30 cellular contexts compared by ENCODE assay signal in the genomic region with DNA sequence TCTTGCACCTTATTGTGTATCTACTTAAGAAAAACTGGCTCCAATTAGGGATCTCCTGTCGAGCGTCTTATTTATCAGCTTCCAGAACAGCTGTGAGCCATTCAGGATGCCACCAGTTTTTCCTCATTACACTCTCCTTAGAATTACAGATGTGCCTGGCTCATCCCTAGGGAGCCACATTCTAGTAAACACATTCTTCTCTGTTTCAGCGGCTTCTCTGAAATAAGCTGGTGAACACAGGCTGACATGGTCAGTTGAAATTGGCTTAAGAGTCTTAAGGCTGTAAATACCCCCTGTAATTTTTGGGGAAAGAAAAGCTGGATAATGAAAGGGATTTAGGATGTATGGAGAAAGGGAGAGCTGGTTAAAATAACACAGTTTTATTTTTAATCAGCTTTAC.
A peak's percentile ranks its signal among the peaks of the same experiment; 100 is the strongest.
DNase-seq lines count a peak whose midpoint lies in the region; ATAC-seq and TF ChIP-seq lines count a peak whose summit lies in the region.
"Had no signal": no experiment of that assay in that cellular context is flagged by ENCODE, and none has a peak within 500 bp of the region (broad histone marks: within the 10 kb centered on the region; RNA-seq: fewer than 3 reads in every experiment).

No MANE protein-coding gene starts in this region.

- no peak overlapping the region for H3K9ac ChIP-seq in fibroblast of lung (ENCODE audit: insufficient read depth, low read length)
- H3K9ac ChIP-seq in neural progenitor cell, result no peak overlapping the region

- H3K9me3 ChIP-seq in A673 (ENCODE audit: low read depth, low read length, poor library complexity, severe bottlenecking), result no peaks in the 10 kb centered on the region
- H3K9me3 ChIP-seq in MG63, result no peaks in the 10 kb centered on the region; the same call in 1 of the 2 replicates
- H3K9me3 ChIP-seq in fibroblast of lung (ENCODE audit: control insufficient read depth, insufficient read depth, low read depth, low read length), result no peaks in the 10 kb centered on the region
- H3K9me3 ChIP-seq in neural progenitor cell (ENCODE audit: low read depth), result no peaks in the 10 kb centered on the region
- H3K9me3 ChIP-seq: BE2C, vagina had no signal

- H3K4me3 ChIP-seq in A673 (ENCODE audit: low read depth, low read length, poor library complexity, severe bottlenecking) (no peak overlapping the region), MG63 (peak overlapping the region; percentile 2; the same call in 1 of the 2 replicates), fibroblast of lung (replicated peaks in 1 of 4; ENCODE audit: control extremely low read depth in 1 of 4, insufficient read depth in 1 of 4, low read depth in 3 of 4, low read length in 4 of 4) (no peak overlapping the region), neural progenitor cell (peak overlapping the region; percentile 22)
- H3K4me3 ChIP-seq: lung, vagina had no signal

- no peak for ATAC-seq in HG02759 (IDR thresholded peaks at IDR 0.05; ENCODE audit: unreplicated experiment)
- ATAC-seq: activated CD4-positive, alpha-beta T cell treated with anti-CD3 and anti-CD28 coated beads for 36 hours; activated CD8-positive, alpha-beta T cell treated with anti-CD3 and anti-CD28 coated beads, Interleukin-2, amount 10 ng/mL, durations not matched to agents 7 days and 5 days; activated naive CD8-positive, alpha-beta T cell treated with anti-CD3 and anti-CD28 coated beads, Interleukin-2, amount 50 U/mL, for 24 hours; HepG2; PC-3; Right ventricle myocardium inferior; stimulated activated naive CD8-positive, alpha-beta T cell treated with anti-CD3 and anti-CD28 coated beads, Interleukin-15, Interleukin-2, amounts not matched to agents 100 U/mL and 50 U/mL, for 24 hours had no signal

- H3K79me2 ChIP-seq in fibroblast of lung (ENCODE audit: control insufficient read depth, insufficient read depth, low read length) (no peaks in the 10 kb centered on the region), neural progenitor cell (ENCODE audit: low read depth) (no peaks in the 10 kb centered on the region)

- H3K27me3 ChIP-seq in A673 (replicated peaks; ENCODE audit: insufficient read depth, low read depth, low read length, poor library complexity), result peaks cover 5% of the 10 kb centered on the region
- H3K27me3 ChIP-seq in MG63, result no peaks in the 10 kb centered on the region
- H3K27me3 ChIP-seq in fibroblast of lung (ENCODE audit: control insufficient read depth, insufficient read depth, low read length), result no peaks in the 10 kb centered on the region
- no peaks in the 10 kb centered on the region for H3K27me3 ChIP-seq in neural progenitor cell
- H3K27me3 ChIP-seq: BE2C, vagina had no signal

- H3K27ac ChIP-seq in A673 (ENCODE audit: low read depth, low read length, poor library complexity, severe bottlenecking), result no peak overlapping the region
- no peak overlapping the region for H3K27ac ChIP-seq in fibroblast of lung (ENCODE audit: insufficient read depth, low read length)
- peak overlapping the region; percentile 96 for H3K27ac ChIP-seq in neural progenitor cell
- no peak overlapping the region for H3K27ac ChIP-seq in substantia nigra (ENCODE audit: low read depth, low read length, poor library complexity, severe bottlenecking)
- H3K27ac ChIP-seq: HL-60, vagina had no signal

- H4K20me1 ChIP-seq in fibroblast of lung (ENCODE audit: control insufficient read depth, extremely low read depth, insufficient read depth, low read length), result no peaks in the 10 kb centered on the region
- H4K20me1 ChIP-seq in neural progenitor cell (ENCODE audit: low read depth), result no peaks in the 10 kb centered on the region

- CTCF ChIA-PET in A673 (lab: Charles Lee), result no interaction called here

- H2AFZ ChIP-seq in fibroblast of lung (ENCODE audit: low read length), result no peak overlapping the region
- H2AFZ ChIP-seq in neural progenitor cell (replicated peaks), result no peak overlapping the region

- H3K4me1 Mint-ChIP-seq in neural progenitor cell, result peaks cover 65% of the 10 kb centered on the region
- H3K4me1 Mint-ChIP-seq: activated CD4-positive, alpha-beta T cell treated with anti-CD3 and anti-CD28 coated beads for 36 hours; activated naive CD8-positive, alpha-beta T cell treated with anti-CD3 and anti-CD28 coated beads, Interleukin-2, amount 50 U/mL, for 24 hours; central memory CD8-positive, alpha-beta T cell had no signal

- H3K9me3 Mint-ChIP-seq in neural progenitor cell, result no peaks in the 10 kb centered on the region

- H3F3A ChIP-seq in neural progenitor cell (ENCODE audit: low read depth), result peaks cover 32% of the 10 kb centered on the region

- peak overlapping the region; percentile 26 for H3K4me3 Mint-ChIP-seq in neural progenitor cell
- H3K4me3 Mint-ChIP-seq: activated CD4-positive, alpha-beta T cell treated with anti-CD3 and anti-CD28 coated beads for 36 hours; activated CD8-positive, alpha-beta T cell treated with anti-CD3 and anti-CD28 coated beads, Interleukin-2, amount 10 ng/mL, durations not matched to agents 7 days and 5 days; activated naive CD8-positive, alpha-beta T cell treated with anti-CD3 and anti-CD28 coated beads, Interleukin-2, amount 50 U/mL, for 24 hours; central memory CD8-positive, alpha-beta T cell; T-helper 2 cell treated with Interferon-gamma antibody and Interleukin-4, amounts not matched to agents 5 μg/mL and 100 μg/mL, for 36 hours had no signal

- H3K4me1 ChIP-seq in A673 (ENCODE audit: insufficient read depth, low read length, poor library complexity, severe bottlenecking) (no peaks in the 10 kb centered on the region), fibroblast of lung (ENCODE audit: control insufficient read depth, extremely low read depth, insufficient read depth, low read length) (no peaks in the 10 kb centered on the region), neural progenitor cell (peaks cover 63% of the 10 kb centered on the region)
- H3K4me1 ChIP-seq: BE2C, vagina had no signal

- TF ChIP-seq CTCF in A673 (conservative IDR thresholded peaks at IDR 0.05; ENCODE audit: low read depth, low read length) (no peak), fibroblast of lung (conservative IDR thresholded peaks at IDR 0.05 in 1 of 2, IDR thresholded peaks at IDR 0.05 in 1 of 2; ENCODE audit: low read depth in 1 of 2, low read length in 2 of 2) (no peak), neural progenitor cell (IDR thresholded peaks at IDR 0.05) (no peak)

- peak overlapping the region; percentile 26 for H3K27ac Mint-ChIP-seq in neural progenitor cell
- H3K27ac Mint-ChIP-seq: activated CD4-positive, alpha-beta T cell treated with anti-CD3 and anti-CD28 coated beads for 36 hours; activated CD8-positive, alpha-beta T cell treated with anti-CD3 and anti-CD28 coated beads, Interleukin-2, amount 10 ng/mL, durations not matched to agents 7 days and 5 days; activated naive CD8-positive, alpha-beta T cell treated with anti-CD3 and anti-CD28 coated beads, Interleukin-2, amount 50 U/mL, for 24 hours; progenitor cell of endocrine pancreas; T-helper 2 cell treated with Interferon-gamma antibody and Interleukin-4, amounts not matched to agents 5 μg/mL and 100 μg/mL, for 36 hours had no signal

- peaks cover 2% of the 10 kb centered on the region for H3K36me3 Mint-ChIP-seq in neural progenitor cell

- H3K4me2 ChIP-seq in fibroblast of lung (ENCODE audit: extremely low read depth, insufficient read depth, low read length) (no peak overlapping the region), neural progenitor cell (peak overlapping the region; percentile 73)

- intact Hi-C loops in A673 (cut with micrococcal nuclease; ENCODE audit: unreplicated experiment), result no loop called here

- DNase-seq in A673 (ENCODE audit: low spot score) (peak; percentile 1), MG63 (peak; percentile 54), fibroblast of lung (ENCODE audit: low read depth in 2 of 2) (peak; percentile 0 to 1), neural progenitor cell (ENCODE audit: low spot score) (peak; percentile 93), substantia nigra (lab: John Stamatoyannopoulos, UW) (no peak), NOMO-1 (lab: John Stamatoyannopoulos, UW; ENCODE audit: unreplicated experiment in 2 of 2) (no peak), SIG-M5 treated with dmso at 0.1 percent for 504 hours (lab: John Stamatoyannopoulos, UW; ENCODE audit: unreplicated experiment) (no peak)
- DNase-seq: activated CD4-positive, alpha-beta T cell treated with anti-CD3 and anti-CD28 coated beads for 36 hours; activated CD8-positive, alpha-beta T cell treated with anti-CD3 and anti-CD28 coated beads, Interleukin-2, amount 10 ng/mL, durations not matched to agents 7 days and 5 days; activated gamma-delta T cell; activated naive CD8-positive, alpha-beta T cell treated with anti-CD3 and anti-CD28 coated beads, Interleukin-2, amount 50 U/mL, for 24 hours; BE2C; COR-L47; DND-41; glutamatergic neuron; NCI-H1048; NCI-H1694 treated with DMSO at 0.1 percent for 48 hours; NCI-H2171; NCI-H510A treated with DMSO at 0.1 percent for 48 hours; PC-3; stimulated activated naive CD8-positive, alpha-beta T cell treated with anti-CD3 and anti-CD28 coated beads, Interleukin-15, Interleukin-2, amounts not matched to agents 100 U/mL and 50 U/mL, for 24 hours had no signal

- no peaks in the 10 kb centered on the region for H3K27me3 Mint-ChIP-seq in neural progenitor cell (ENCODE audit: insufficient read depth, low read depth)
- H3K27me3 Mint-ChIP-seq: activated CD4-positive, alpha-beta T cell treated with anti-CD3 and anti-CD28 coated beads for 36 hours; central memory CD8-positive, alpha-beta T cell had no signal

- no TSS peak for BruUV-seq in A673 (replicated peaks; lab: Mats Ljungman, UMichigan)

- POLR2A ChIA-PET in A673 (lab: Charles Lee; ENCODE audit: low non-redundant PET), result no interaction called here

- no peaks in the 10 kb centered on the region for H3K36me3 ChIP-seq in A673 (ENCODE audit: insufficient read depth, low read length, poor library complexity, severe bottlenecking)
- no peaks in the 10 kb centered on the region for H3K36me3 ChIP-seq in MG63
- no peaks in the 10 kb centered on the region for H3K36me3 ChIP-seq in fibroblast of lung (ENCODE audit: control insufficient read depth, insufficient read depth, low read length)
- no peaks in the 10 kb centered on the region for H3K36me3 ChIP-seq in neural progenitor cell
- H3K36me3 ChIP-seq: BE2C, vagina had no signal

Comparison
In these comparisons a context has a peak if more than half of its experiments do, and no peak if none do; other contexts are left out.
1. DNase-seq: peak in A673 (single experiment), MG63 (single experiment), fibroblast of lung (2 of 2) and neural progenitor cell (single experiment); none in substantia nigra (0 of 49), NOMO-1 (0 of 2) and SIG-M5 treated with dmso at 0.1 percent for 504 hours (single experiment).
2. H3K4me3 ChIP-seq: peak in MG63 (single experiment) and neural progenitor cell (single experiment); none in A673 (single experiment) and fibroblast of lung (0 of 4).